In genomic region chr16:31073073-31073822, GRCh38 we compare ENCODE assay signal across 8 cellular contexts. TPM values are rescaled to one million over a fixed set of nuclear protein-coding genes. Genes with fewer than 3 reads are reported as not detected.
DNase-seq lines count a peak whose midpoint lies in the region; ATAC-seq and TF ChIP-seq lines count a peak whose summit lies in the region.

No MANE protein-coding gene starts in this region.

- peak in 1 of 2 donors; percentile 21 for TF ChIP-seq RAD21 in liver (IDR thresholded peaks at IDR 0.05)

- no peak for DNase-seq in BJ (ENCODE audit: low read depth)
- peak; percentile 80 for DNase-seq in GM19240 (ENCODE audit: insufficient read length, low spot score)
- peak; percentile 76 to 94 for DNase-seq in NCI-H526 (lab: John Stamatoyannopoulos, UW)
- DNase-seq in activated CD4-positive, alpha-beta T cell treated with anti-CD3 and anti-CD28 coated beads, Interleukin-2, amount 50 U/mL, for 24 hours (ENCODE audit: low read depth in 1 of 2, low spot score in 1 of 2) = peak; percentile 71 to 84
- DNase-seq in stimulated activated CD4-positive, alpha-beta T cell treated with anti-CD3 and anti-CD28 coated beads, Interleukin-2, amount 100 ng/mL, for 48 hours = peak; percentile 84 to 85

- peak overlapping the region; percentile 21 to 87 for H3K9ac ChIP-seq in liver (ENCODE audit: low read depth in 1 of 2, low read length in 2 of 2)

- no peaks in the 10 kb centered on the region for H3K27me3 Mint-ChIP-seq in dendritic cell treated with granulocyte-macrophage colony-stimulating factor and Interleukin-4, amounts not matched to agents 40 ng/mL and 50 ng/mL, for 4 days

- CTCF ChIA-PET in BJ (lab: Yijun Ruan, JAX) = interaction anchor here (0.5 to 1.8 kb wide), 10 partner anchors 9 to 138 kb away, joined by 3 to 11 read pairs (median 3); partner anchors contain the start of genes BCKDK and HSD3B7

- peaks cover 15% of the 10 kb centered on the region for H3K36me3 ChIP-seq in BJ (ENCODE audit: control insufficient read depth, insufficient read depth, low read length)
- peaks cover 4 to 17% (median 10%) of the 10 kb centered on the region in 4 donors for H3K36me3 ChIP-seq in liver (ENCODE audit: control insufficient read depth in 4 of 4, insufficient read depth in 3 of 4, low read depth in 1 of 4, low read length in 3 of 4)

- H3K4me1 Mint-ChIP-seq in dendritic cell treated with granulocyte-macrophage colony-stimulating factor and Interleukin-4, amounts not matched to agents 40 ng/mL and 50 ng/mL, for 4 days (ENCODE audit: low read depth) = peaks cover 61% of the 10 kb centered on the region

- peak overlapping the region; percentile 94 for H3K4me3 Mint-ChIP-seq in dendritic cell treated with granulocyte-macrophage colony-stimulating factor and Interleukin-4, amounts not matched to agents 40 ng/mL and 50 ng/mL, for 4 days

- H3K27ac ChIP-seq in liver (ENCODE audit: low read depth in 1 of 2, low read length in 2 of 2) = peak overlapping the region; percentile 97 to 98

- H3K9me3 Mint-ChIP-seq in dendritic cell treated with granulocyte-macrophage colony-stimulating factor and Interleukin-4, amounts not matched to agents 40 ng/mL and 50 ng/mL, for 4 days = no peaks in the 10 kb centered on the region

- H3K36me3 Mint-ChIP-seq in dendritic cell treated with granulocyte-macrophage colony-stimulating factor and Interleukin-4, amounts not matched to agents 40 ng/mL and 50 ng/mL, for 4 days (ENCODE audit: low read depth) = peaks cover 44% of the 10 kb centered on the region

- peaks cover 0 to 26% (median 19%) of the 10 kb centered on the region in 4 donors for H3K4me1 ChIP-seq in liver (ENCODE audit: control insufficient read depth in 4 of 4, insufficient read depth in 4 of 4, low read length in 3 of 4)

- peak; percentile 53 for ATAC-seq in HG03439 (IDR thresholded peaks at IDR 0.05; ENCODE audit: unreplicated experiment)

- H3K27ac Mint-ChIP-seq in dendritic cell treated with granulocyte-macrophage colony-stimulating factor and Interleukin-4, amounts not matched to agents 40 ng/mL and 50 ng/mL, for 4 days = peak overlapping the region; percentile 91

- intact Hi-C loops in dendritic cell treated with granulocyte-macrophage colony-stimulating factor and Interleukin-4, amounts not matched to agents 40 ng/mL and 50 ng/mL, for 4 days (cut with micrococcal nuclease) = loop anchor here (5.0 kb wide), 3 partner anchors 34 to 416 kb away; partner anchors contain the start of genes BCKDK, FBRS and HSD3B7

- no peaks in the 10 kb centered on the region for H3K9me3 ChIP-seq in liver (ENCODE audit: control insufficient read depth in 4 of 4, low read length in 3 of 4)

- H3K4me3 ChIP-seq in BJ (ENCODE audit: low read depth, low read length) = peak overlapping the region; percentile 81
- H3K4me3 ChIP-seq in liver (ENCODE audit: low read depth in 1 of 3, low read length in 3 of 3) = peak overlapping the region; percentile 94 to 100 (median 100)

- TF ChIP-seq CTCF in BJ (IDR thresholded peaks at IDR 0.05; ENCODE audit: insufficient read depth, low read depth, low read length) = no peak
- no peak for TF ChIP-seq CTCF in liver (IDR thresholded peaks at IDR 0.05; ENCODE audit: low read depth, low read length, missing input control)

- under 1% methylated on average over 83 of the region's 83 CpGs for WGBS in liver

- H3K27me3 ChIP-seq in BJ (ENCODE audit: control insufficient read depth, insufficient read depth, low read length) = no peaks in the 10 kb centered on the region
- no peaks in the 10 kb centered on the region for H3K27me3 ChIP-seq in liver (ENCODE audit: control insufficient read depth in 4 of 4, insufficient read depth in 4 of 4, low read length in 3 of 4)

- POLR2A ChIA-PET in BJ (lab: Charles Lee) = no interaction called here

TF ChIP-seq in liver, 16 proteins besides CTCF, POLR2A, EP300 and RAD21:
- TF ChIP-seq MAX (IDR thresholded peaks at IDR 0.05) (no peak), HNF4G (IDR thresholded peaks at IDR 0.05) (no peak), EGR1 (IDR thresholded peaks at IDR 0.05; ENCODE audit: low read depth in 2 of 2) (peak; percentile 8 to 33), REST (IDR thresholded peaks at IDR 0.05) (no peak), FOXA1 (IDR thresholded peaks at IDR 0.05) (no peak), YY1 (IDR thresholded peaks at IDR 0.05) (no peak)

RNA-seq across cellular contexts. Expression of gene ZNF668, which starts 0.8 kb away (rescaled TPM):
- polyA plus RNA-seq in BJ (2011; rRNA removed) (10.2 and 16.3 TPM in 2 replicates), liver (1 to 10 TPM in 1 of 2 donors, under 1 TPM in 1; 0.92 to 3.3 TPM)
- 7.8 and 10.9 TPM in 2 replicates for polyA minus RNA-seq in BJ (2011; rRNA and poly(A)+ RNA removed)
- 1 to 10 TPM; 4.4 to 4.8 TPM for total RNA-seq in liver

RNA-seq across cellular contexts. Expression of gene ZNF646, which starts 1.0 kb away (rescaled TPM):
- polyA plus RNA-seq in BJ (2011; rRNA removed) (3.3 and 4.2 TPM in 2 replicates), liver (1 to 10 TPM in 1 of 2 donors, under 1 TPM in 1; 0.89 to 2.7 TPM)
- polyA minus RNA-seq in BJ (2011; rRNA and poly(A)+ RNA removed) = 7.8 and 12.5 TPM in 2 replicates
- total RNA-seq in liver = 1 to 10 TPM; 5.4 to 9.6 TPM

RNA-seq across cellular contexts. Expression of gene PRSS53, which starts 15.5 kb away (rescaled TPM):
- polyA plus RNA-seq in BJ (2011; rRNA removed) (0.96 and 1.8 TPM in 2 replicates), liver (1 to 10 TPM; 1.6 to 4.4 TPM)
- 0.66 and 0.87 TPM in 2 replicates for polyA minus RNA-seq in BJ (2011; rRNA and poly(A)+ RNA removed)
- total RNA-seq in liver = 10 to 100 TPM in 1 of 2 donors, under 1 TPM in 1; 0.51 to 14.5 TPM

RNA-seq across cellular contexts. Expression of gene VKORC1, which starts 21.3 kb away (rescaled TPM):
- 416 and 515 TPM in 2 replicates for polyA plus RNA-seq in BJ (2011; rRNA removed)
- 118 and 200 TPM in 2 replicates for polyA minus RNA-seq in BJ (2011; rRNA and poly(A)+ RNA removed)
- 100 to 1,000 TPM in 1 of 2 donors, 10 to 100 TPM in 1; 29.9 to 166 TPM for total RNA-seq in liver
- 100 to 1,000 TPM; 360 to 519 TPM for polyA plus RNA-seq in liver

RNA-seq across cellular contexts. Expression of gene BCKDK, which starts 34.9 kb away (rescaled TPM):
- polyA plus RNA-seq in BJ (2011; rRNA removed) = 31.0 and 56.0 TPM in 2 replicates
- polyA minus RNA-seq in BJ (2011; rRNA and poly(A)+ RNA removed) = 27.7 and 37.0 TPM in 2 replicates
- total RNA-seq in liver = 10 to 100 TPM; 10.0 to 29.5 TPM
- polyA plus RNA-seq in liver = 10 to 100 TPM; 40.2 to 41.6 TPM
